ENCODE assay signal across 1 cellular context in the genomic region with DNA sequence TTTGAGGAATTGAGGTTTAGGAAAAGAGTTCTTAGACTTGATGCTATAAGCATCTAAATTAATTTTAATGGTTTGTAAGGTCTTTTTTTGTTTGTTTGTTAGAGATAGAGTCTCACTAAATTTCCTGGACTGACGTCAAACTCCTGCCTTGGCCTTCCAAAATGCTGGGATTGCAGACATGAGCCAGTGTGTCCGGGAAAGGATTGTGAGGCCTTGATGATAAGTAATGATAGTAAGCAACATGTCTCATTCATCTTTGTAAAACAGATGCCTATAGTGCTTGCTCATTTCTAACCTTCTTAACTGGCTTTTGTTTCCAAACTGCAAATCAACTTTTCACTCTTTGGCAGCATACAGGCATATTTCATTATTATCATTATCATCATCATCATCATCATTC.
TF ChIP-seq lines count a peak whose summit lies in the region.

No MANE protein-coding gene starts in this region.

TF ChIP-seq in GM23338, 12 proteins besides CTCF, POLR2A, EP300 and RAD21 (continued from another document):
- TF ChIP-seq EZH2 (IDR thresholded peaks at IDR 0.05; ENCODE audit: low read depth, unreplicated experiment) (no peak), JUNB (IDR thresholded peaks at IDR 0.05; ENCODE audit: unreplicated experiment) (no peak)
